ENCODE assay signal across 15 cellular contexts in the genomic region with DNA sequence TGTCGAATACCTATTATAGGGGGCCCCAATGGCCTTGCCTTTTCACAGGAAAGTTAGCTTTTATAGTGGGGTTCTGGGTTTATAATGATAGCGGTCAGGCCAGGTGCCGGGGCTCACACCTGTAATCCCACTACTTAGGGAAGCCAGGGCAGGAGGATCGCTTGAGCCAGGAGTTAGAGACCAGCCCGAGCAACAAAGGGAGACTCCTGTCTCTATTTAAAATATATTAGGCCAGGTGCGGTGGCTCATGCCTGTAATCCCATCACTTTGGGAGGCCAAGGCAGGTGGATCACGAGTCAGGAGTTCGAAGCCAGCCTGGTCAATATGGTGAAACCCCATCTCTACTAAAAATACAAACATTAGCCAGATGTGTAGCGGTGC. TPM values are rescaled to one million over a fixed set of nuclear protein-coding genes. Genes with fewer than 3 reads are reported as not detected.
DNase-seq lines count a peak whose midpoint lies in the region; TF ChIP-seq lines count a peak whose summit lies in the region.
"Had no signal": no experiment of that assay in that cellular context is flagged by ENCODE, and none has a peak within 500 bp of the region (broad histone marks: within the 10 kb centered on the region; RNA-seq: fewer than 3 reads in every experiment).

No MANE protein-coding gene starts in this region.

- H3K9ac ChIP-seq in subcutaneous abdominal adipose tissue (ENCODE audit: low read length in 5 of 5) = peak overlapping the region in 1 of 5 donors; percentile 49

- H3K4me1 Mint-ChIP-seq in activated CD4-positive, alpha-beta T cell treated with anti-CD3 and anti-CD28 coated beads, Interleukin-2, amount 10 ng/mL, durations not matched to agents 7 days and 5 days = peaks cover 41% of the 10 kb centered on the region

- H3K4me2 ChIP-seq in hepatocyte = peak overlapping the region; percentile 9

- TF ChIP-seq CTCF in hepatocyte (IDR thresholded peaks at IDR 0.05; ENCODE audit: poor library complexity) (no peak), dorsolateral prefrontal cortex (IDR thresholded peaks at IDR 0.05 in 54 of 56, conservative IDR thresholded peaks at IDR 0.05 in 2 of 56; ENCODE audit: low read depth in 1 of 56, partially characterized antibody in 56 of 56) (no peak)

- no peaks in the 10 kb centered on the region for H3K9me3 Mint-ChIP-seq in activated CD4-positive, alpha-beta T cell treated with anti-CD3 and anti-CD28 coated beads, Interleukin-2, amount 10 ng/mL, durations not matched to agents 7 days and 5 days
- H3K9me3 Mint-ChIP-seq: activated B cell treated with CpG ODN at 0.5 μM for 24 hours; activated T-helper 2 cell treated with anti-CD3 and anti-CD28 coated beads, Interferon-gamma antibody, Interleukin-2, Interleukin-4, amounts not matched to agents 10 μg/mL and 5 μg/mL and 100 μg/mL, durations not matched to agents 14 hours and 24 hours and 36 hours; stimulated activated effector memory CD8-positive, alpha-beta T cell treated with anti-CD3 and anti-CD28 coated beads, Interleukin-12 subunit alpha, Interleukin-12 subunit beta, amount 100 ng/mL, for 72 hours had no signal

- H4K20me1 ChIP-seq in hepatocyte (ENCODE audit: insufficient read depth, poor library complexity, severe bottlenecking) = peaks cover 7% of the 10 kb centered on the region

- peaks cover 3% of the 10 kb centered on the region for H3K79me2 ChIP-seq in hepatocyte

- H3K27ac ChIP-seq in hepatocyte (peak overlapping the region; percentile 66), subcutaneous abdominal adipose tissue (ENCODE audit: low read depth, low read length) (peak overlapping the region; percentile 9), dorsolateral prefrontal cortex (no peak overlapping the region)
- H3K27ac ChIP-seq: 22Rv1, pancreas had no signal

- no peaks in the 10 kb centered on the region for H3K9me3 ChIP-seq in hepatocyte (ENCODE audit: low read depth)
- H3K9me3 ChIP-seq in subcutaneous abdominal adipose tissue (ENCODE audit: control insufficient read depth in 5 of 5, low read length in 5 of 5) = no peaks in the 10 kb centered on the region
- H3K9me3 ChIP-seq: BLaER1 treated with 17β-estradiol and CSF1 and Interleukin-3, amounts not matched to agents 10 nM and 100 nM; pancreas; tibial nerve had no signal

- WGBS in hepatocyte (ENCODE audit: low lambda C conversion rate, missing lambda C conversion rate) = 83% methylated on average over 9 of the region's 9 CpGs

- no peak overlapping the region for H3K4me3 ChIP-seq in hepatocyte
- H3K4me3 ChIP-seq in subcutaneous abdominal adipose tissue (ENCODE audit: low read depth in 1 of 5, low read length in 5 of 5) = no peak overlapping the region
- H3K4me3 ChIP-seq in dorsolateral prefrontal cortex = no peak overlapping the region
- H3K4me3 ChIP-seq: BLaER1 treated with 17β-estradiol and CSF1 and Interleukin-3, amounts not matched to agents 10 nM and 100 nM; pancreas; tibial nerve had no signal

- POLR2A ChIA-PET in activated CD4-positive, alpha-beta T cell treated with anti-CD3 and anti-CD28 coated beads, Interleukin-2, amount 10 ng/mL, durations not matched to agents 7 days and 5 days (lab: Charles Lee) = interaction anchor here (1.2 kb wide), 1 partner anchor 15 kb away, joined by 3 read pairs; no protein-coding TSS in a partner anchor

- no peaks in the 10 kb centered on the region for H3K27me3 ChIP-seq in hepatocyte
- no peaks in the 10 kb centered on the region for H3K27me3 ChIP-seq in subcutaneous abdominal adipose tissue (ENCODE audit: control insufficient read depth in 5 of 5, insufficient read depth in 4 of 5, low read length in 5 of 5)
- H3K27me3 ChIP-seq in dorsolateral prefrontal cortex = no peaks in the 10 kb centered on the region
- H3K27me3 ChIP-seq: BLaER1 treated with 17β-estradiol and CSF1 and Interleukin-3, amounts not matched to agents 10 nM and 100 nM; pancreas; tibial nerve had no signal

- intact Hi-C loops in dorsolateral prefrontal cortex (cut with DNase I) = loop anchor here in 1 of 2 donors (2.0 kb wide), 1 partner anchor 43 kb away; no protein-coding TSS in a partner anchor

- no peak for DNase-seq in activated CD4-positive, alpha-beta T cell treated with anti-CD3 and anti-CD28 coated beads, Interleukin-2, amount 10 ng/mL, durations not matched to agents 7 days and 5 days
- DNase-seq in activated CD4-positive, alpha-beta T cell treated with anti-CD3 and anti-CD28 coated beads, Interleukin-2, amount 50 U/mL, for 48 hours = no peak
- DNase-seq in hepatocyte (ENCODE audit: low spot score) (no peak), dorsolateral prefrontal cortex (no peak), pons (ENCODE audit: low spot score) (no peak)
- DNase-seq: activated B cell treated with CpG ODN at 0.5 μM for 24 hours, foreskin melanocyte, Right ventricle myocardium superior had no signal

- H3K4me1 ChIP-seq in hepatocyte (ENCODE audit: insufficient read depth) (peaks cover 9% of the 10 kb centered on the region), subcutaneous abdominal adipose tissue (ENCODE audit: control insufficient read depth in 5 of 5, insufficient read depth in 5 of 5, low read length in 5 of 5) (peaks cover 4 to 44% (median 37%) of the 10 kb centered on the region in 5 donors)

- peaks cover 21% of the 10 kb centered on the region for H3K36me3 Mint-ChIP-seq in activated CD4-positive, alpha-beta T cell treated with anti-CD3 and anti-CD28 coated beads, Interleukin-2, amount 10 ng/mL, durations not matched to agents 7 days and 5 days (ENCODE audit: low read depth)

- no peak overlapping the region for H2AFZ ChIP-seq in hepatocyte

- H3K27ac Mint-ChIP-seq in activated CD4-positive, alpha-beta T cell treated with anti-CD3 and anti-CD28 coated beads, Interleukin-2, amount 10 ng/mL, durations not matched to agents 7 days and 5 days = peak overlapping the region; percentile 99
- H3K27ac Mint-ChIP-seq: activated T-helper 2 cell treated with anti-CD3 and anti-CD28 coated beads, Interferon-gamma antibody, Interleukin-2, Interleukin-4, amounts not matched to agents 10 μg/mL and 5 μg/mL and 100 μg/mL, durations not matched to agents 14 hours and 24 hours and 36 hours had no signal

- no peaks in the 10 kb centered on the region for H3K27me3 Mint-ChIP-seq in activated CD4-positive, alpha-beta T cell treated with anti-CD3 and anti-CD28 coated beads, Interleukin-2, amount 10 ng/mL, durations not matched to agents 7 days and 5 days
- H3K27me3 Mint-ChIP-seq: activated B cell treated with CpG ODN at 0.5 μM for 24 hours had no signal

- H3K9me2 ChIP-seq in hepatocyte (replicated peaks; ENCODE audit: insufficient read depth) = no peaks in the 10 kb centered on the region

- H3K36me3 ChIP-seq in hepatocyte (replicated peaks; ENCODE audit: insufficient read depth, low read depth) = no peaks in the 10 kb centered on the region
- peaks cover 0 to 17% (median 15%) of the 10 kb centered on the region in 5 donors for H3K36me3 ChIP-seq in subcutaneous abdominal adipose tissue (ENCODE audit: control insufficient read depth in 5 of 5, insufficient read depth in 5 of 5, low read length in 5 of 5)

- no peak overlapping the region for H3K4me3 Mint-ChIP-seq in activated CD4-positive, alpha-beta T cell treated with anti-CD3 and anti-CD28 coated beads, Interleukin-2, amount 10 ng/mL, durations not matched to agents 7 days and 5 days
- H3K4me3 Mint-ChIP-seq: activated B cell treated with CpG ODN at 0.5 μM for 24 hours; stimulated activated effector memory CD8-positive, alpha-beta T cell treated with anti-CD3 and anti-CD28 coated beads, Interleukin-12 subunit alpha, Interleukin-12 subunit beta, amount 100 ng/mL, for 72 hours had no signal

- CTCF ChIA-PET in activated CD4-positive, alpha-beta T cell treated with anti-CD3 and anti-CD28 coated beads, Interleukin-2, amount 10 ng/mL, durations not matched to agents 7 days and 5 days (lab: Charles Lee) = interaction anchor here (1.0 to 2.0 kb wide), 10 partner anchors 11 to 224 kb away, joined by 3 to 8 read pairs (median 4); no protein-coding TSS in a partner anchor

RNA-seq across cellular contexts. Expression of a gene that starts 7.3 kb away (rescaled TPM):
- total RNA-seq in activated CD4-positive, alpha-beta T cell treated with anti-CD3 and anti-CD28 coated beads, Interleukin-2, amount 10 ng/mL, durations not matched to agents 7 days and 5 days = 1,000 to 10,000 TPM; 1,996 to 2,084 TPM
- total RNA-seq in hepatocyte (3,532 and 3,955 TPM in 2 replicates), dorsolateral prefrontal cortex (100 to 1,000 TPM; 410 to 765 (median 576) TPM)
- 672 and 689 TPM in 2 replicates for polyA plus RNA-seq in hepatocyte

RNA-seq across cellular contexts. Expression of a gene that starts 8.9 kb away (rescaled TPM):
- 10 to 100 TPM; 25.0 to 27.4 TPM for total RNA-seq in activated CD4-positive, alpha-beta T cell treated with anti-CD3 and anti-CD28 coated beads, Interleukin-2, amount 10 ng/mL, durations not matched to agents 7 days and 5 days
- total RNA-seq in hepatocyte = 313 and 321 TPM in 2 replicates
- 509 and 519 TPM in 2 replicates for polyA plus RNA-seq in hepatocyte
- 100 to 1,000 TPM in 1 of 120 experiments, 10 to 100 TPM in 119; 22.6 to 101 (median 43.4) TPM for total RNA-seq in dorsolateral prefrontal cortex

RNA-seq across cellular contexts. Expression of a gene that starts 16.2 kb away (rescaled TPM):
- total RNA-seq in activated CD4-positive, alpha-beta T cell treated with anti-CD3 and anti-CD28 coated beads, Interleukin-2, amount 10 ng/mL, durations not matched to agents 7 days and 5 days = 1,000 to 10,000 TPM; 2,327 to 2,349 TPM
- total RNA-seq in hepatocyte (1,997 and 2,349 TPM in 2 replicates), dorsolateral prefrontal cortex (1,000 to 10,000 TPM in 7 of 120 experiments, 100 to 1,000 TPM in 113; 564 to 1,173 (median 771) TPM)
- polyA plus RNA-seq in hepatocyte = 904 and 953 TPM in 2 replicates

RNA-seq across cellular contexts. Expression of a gene that starts 24.2 kb away (rescaled TPM):
- 1 to 10 TPM; 4.2 TPM for total RNA-seq in activated CD4-positive, alpha-beta T cell treated with anti-CD3 and anti-CD28 coated beads, Interleukin-2, amount 10 ng/mL, durations not matched to agents 7 days and 5 days
- total RNA-seq in hepatocyte (20.5 and 25.8 TPM in 2 replicates), dorsolateral prefrontal cortex (10 to 100 TPM in 49 of 120 experiments, 1 to 10 TPM in 71; 3.0 to 19.9 (median 9.2) TPM)
- polyA plus RNA-seq in hepatocyte = 81.4 and 85.4 TPM in 2 replicates

RNA-seq across cellular contexts. Expression of a gene that starts 29.6 kb away (rescaled TPM):
- 100 to 1,000 TPM; 348 to 355 TPM for total RNA-seq in activated CD4-positive, alpha-beta T cell treated with anti-CD3 and anti-CD28 coated beads, Interleukin-2, amount 10 ng/mL, durations not matched to agents 7 days and 5 days
- total RNA-seq in hepatocyte = 0.24 and 1.3 TPM in 2 replicates
- 2.8 and 3.0 TPM in 2 replicates for polyA plus RNA-seq in hepatocyte
- 10 to 100 TPM in 2 of 120 experiments, 1 to 10 TPM in 118; 1.7 to 11.9 (median 4.6) TPM for total RNA-seq in dorsolateral prefrontal cortex

Comparison
In these comparisons a context has a peak if more than half of its experiments do, and no peak if none do; other contexts are left out.
1. H3K27ac ChIP-seq: peak in hepatocyte (single experiment) and subcutaneous abdominal adipose tissue (single experiment); none in dorsolateral prefrontal cortex (0 of 59).